15 cellular contexts compared by ENCODE assay signal in genomic region chr9:76161546-76161945, GRCh38.
A peak's percentile ranks its signal among the peaks of the same experiment; 100 is the strongest.
DNase-seq lines count a peak whose midpoint lies in the region; ATAC-seq and TF ChIP-seq lines count a peak whose summit lies in the region.
"Had no signal": no experiment of that assay in that cellular context is flagged by ENCODE, and none has a peak within 500 bp of the region (broad histone marks: within the 10 kb centered on the region; RNA-seq: fewer than 3 reads in every experiment).

No MANE protein-coding gene starts in this region.

- no peaks in the 10 kb centered on the region for H3K4me1 ChIP-seq in SK-N-SH (ENCODE audit: control insufficient read depth in 1 of 2, insufficient read depth in 2 of 2, low read depth in 1 of 2, low read length in 1 of 2)
- H3K4me1 ChIP-seq in neuronal stem cell (ENCODE audit: control insufficient read depth in 2 of 2, insufficient read depth in 1 of 2, low read depth in 1 of 2, low read length in 2 of 2): peaks cover 5 to 10% of the 10 kb centered on the region in 2 donors
- no peaks in the 10 kb centered on the region for H3K4me1 ChIP-seq in breast epithelium

- no peaks in the 10 kb centered on the region for H4K20me1 ChIP-seq in SK-N-SH (ENCODE audit: insufficient read depth)

- H3K9me3 ChIP-seq in SK-N-SH (no peaks in the 10 kb centered on the region), neuronal stem cell (replicated peaks in 1 of 2; ENCODE audit: control insufficient read depth in 2 of 2, insufficient read depth in 1 of 2, low read depth in 1 of 2, low read length in 2 of 2) (no peaks in the 10 kb centered on the region), breast epithelium (no peaks in the 10 kb centered on the region)

- no peak overlapping the region for H2BK15ac ChIP-seq in neuronal stem cell (ENCODE audit: low read length)

- no peak overlapping the region for H4K91ac ChIP-seq in neuronal stem cell (ENCODE audit: low read depth, low read length, poor library complexity)

- H3K27ac ChIP-seq in SK-N-SH (ENCODE audit: low read depth in 2 of 2, low read length in 1 of 2) (no peak overlapping the region), neuronal stem cell (replicated peaks; ENCODE audit: low read length) (no peak overlapping the region), breast epithelium (no peak overlapping the region)
- H3K27ac ChIP-seq: SK-N-MC had no signal

- no peak overlapping the region for H4K8ac ChIP-seq in neuronal stem cell (ENCODE audit: low read depth, low read length)

- no peak for TF ChIP-seq RAD21 in SK-N-SH (IDR thresholded peaks at IDR 0.05; ENCODE audit: low read length)

- WGBS in SK-N-SH (ENCODE audit: low lambda C conversion rate): 31% methylated on average over 12 of the region's 12 CpGs
- WGBS in neuronal stem cell (ENCODE audit: extremely low coverage in 2 of 2, insufficient read length in 2 of 2, insufficient replicate concordance in 1 of 2), 2 donors: no CpG with 5 or more reads among the region's 12 CpGs

- no peak overlapping the region for H3K23ac ChIP-seq in neuronal stem cell (ENCODE audit: low read depth, low read length, poor library complexity)

- H3K79me2 ChIP-seq in SK-N-SH (ENCODE audit: insufficient read depth): no peaks in the 10 kb centered on the region

- no peaks in the 10 kb centered on the region for H3F3A ChIP-seq in SK-N-SH (replicated peaks; ENCODE audit: insufficient read depth)

- H2AFZ ChIP-seq in SK-N-SH (ENCODE audit: low read depth) (no peak overlapping the region), neuronal stem cell (ENCODE audit: low read length) (peak overlapping the region; percentile 2)

- H3K4me2 ChIP-seq in SK-N-SH (peak overlapping the region; percentile 7; the same call in 1 of the 2 replicates), neuronal stem cell (ENCODE audit: insufficient read depth, low read length, poor library complexity, severe bottlenecking) (no peak overlapping the region)

- peak overlapping the region; percentile 22 for H3K18ac ChIP-seq in neuronal stem cell (ENCODE audit: low read length)

- H2BK5ac ChIP-seq in neuronal stem cell (ENCODE audit: low read length): no peak overlapping the region

- no peaks in the 10 kb centered on the region for H3K79me1 ChIP-seq in neuronal stem cell (ENCODE audit: low read depth, low read length)

- H3K27me3 ChIP-seq in SK-N-SH (ENCODE audit: insufficient read depth) (peaks cover 18% of the 10 kb centered on the region; the same call in 1 of the 2 replicates), neuronal stem cell (ENCODE audit: control insufficient read depth in 3 of 3, insufficient read depth in 3 of 3, low read depth in 1 of 3, low read length in 3 of 3) (no peaks in the 10 kb centered on the region), breast epithelium (no peaks in the 10 kb centered on the region)

- DNase-seq in AG04449 (ENCODE audit: low read depth, low spot score): peak; percentile 52
- no peak for DNase-seq in SK-N-SH
- peak; percentile 84 for DNase-seq in fibroblast of villous mesenchyme (ENCODE audit: low read depth)
- no peak for DNase-seq in neuronal stem cell (ENCODE audit: low spot score)
- DNase-seq in SW480 (ENCODE audit: low spot score): no peak
- no peak for DNase-seq in breast epithelium (ENCODE audit: low spot score in 2 of 2)
- DNase-seq: activated CD4-positive, alpha-beta T cell treated with anti-CD3 and anti-CD28 coated beads, Interleukin-2, amount 10 ng/mL, durations not matched to agents 24 days and 14 days; activated effector memory CD4-positive, alpha-beta T cell treated with anti-CD3 and anti-CD28 coated beads, Interleukin-2, amount 50 U/mL, for 16 hours; dermis blood vessel endothelial cell; hippocampal formation; NCI-H1417 treated with DMSO at 0.1 percent for 48 hours; NCI-H748 treated with DMSO at 0.1 percent for 48 hours had no signal

- TF ChIP-seq EP300 in SK-N-SH (IDR thresholded peaks at IDR 0.05; ENCODE audit: borderline replicate concordance in 1 of 2, low read depth in 1 of 2, low read length in 1 of 2): no peak

- H3K4ac ChIP-seq in neuronal stem cell (ENCODE audit: low read length): no peak overlapping the region

- TF ChIP-seq CTCF in AG04449 (IDR thresholded peaks at IDR 0.05; ENCODE audit: insufficient read depth, low read length, missing control alignments) (no peak), SK-N-SH (IDR thresholded peaks at IDR 0.05) (no peak), fibroblast of villous mesenchyme (IDR thresholded peaks at IDR 0.05; ENCODE audit: insufficient read depth, low read depth, low read length) (no peak), breast epithelium (IDR thresholded peaks at IDR 0.05) (no peak)

- no peak overlapping the region for H2AK5ac ChIP-seq in neuronal stem cell (ENCODE audit: low read depth, low read length)

- TF ChIP-seq POLR2A in breast epithelium (IDR thresholded peaks at IDR 0.05): no peak

- H3K9me2 ChIP-seq in SK-N-SH: no peaks in the 10 kb centered on the region

- H2BK12ac ChIP-seq in neuronal stem cell (ENCODE audit: low read length): no peak overlapping the region

- POLR2A ChIA-PET in AG04449 (lab: Yijun Ruan, JAX): no interaction called here
- POLR2A ChIA-PET in SK-N-SH (lab: Yijun Ruan, JAX): no interaction called here

- H3K36me3 ChIP-seq in SK-N-SH (replicated peaks in 1 of 2; ENCODE audit: control insufficient read depth in 1 of 2, insufficient read depth in 2 of 2, low read length in 1 of 2) (no peaks in the 10 kb centered on the region), neuronal stem cell (replicated peaks in 1 of 2; ENCODE audit: control insufficient read depth in 2 of 2, insufficient read depth in 2 of 2, low read length in 2 of 2) (peaks cover 0 to 29% of the 10 kb centered on the region in 2 donors), breast epithelium (no peaks in the 10 kb centered on the region)

- CTCF ChIA-PET in AG04449 (lab: Yijun Ruan, JAX): interaction anchor here (1.1 to 1.3 kb wide), 2 partner anchors 12 to 297 kb away, joined by 3 read pairs; no protein-coding TSS in a partner anchor
- CTCF ChIA-PET in SK-N-SH (lab: Yijun Ruan, JAX): no interaction called here

- H2BK120ac ChIP-seq in neuronal stem cell (ENCODE audit: low read depth, low read length): no peak overlapping the region

- no peak overlapping the region; the same call in 1 of the 2 replicates for H3K4me3 ChIP-seq in AG04449 (ENCODE audit: low read depth, low read length)
- no peak overlapping the region for H3K4me3 ChIP-seq in SK-N-SH (ENCODE audit: low read depth in 2 of 2, low read length in 1 of 2)
- no peak overlapping the region for H3K4me3 ChIP-seq in fibroblast of villous mesenchyme (ENCODE audit: low read depth, low read length)
- H3K4me3 ChIP-seq in neuronal stem cell (ENCODE audit: low read length in 2 of 2): no peak overlapping the region
- no peak overlapping the region for H3K4me3 ChIP-seq in breast epithelium
- H3K4me3 ChIP-seq: SK-N-MC had no signal

- no peak overlapping the region for H3K9ac ChIP-seq in SK-N-SH
- H3K9ac ChIP-seq in neuronal stem cell (ENCODE audit: low read depth, low read length, poor library complexity): no peak overlapping the region

- intact Hi-C loops in breast epithelium (cut with DNase I; ENCODE audit: low total_unique reads): no loop called here

- ATAC-seq in GM21360 (IDR thresholded peaks at IDR 0.05; ENCODE audit: unreplicated experiment): no peak
- no peak for ATAC-seq in HG03520 (IDR thresholded peaks at IDR 0.05; ENCODE audit: unreplicated experiment)

- no peak overlapping the region for H3K14ac ChIP-seq in neuronal stem cell (ENCODE audit: low read length)

TF ChIP-seq in SK-N-SH, 30 proteins besides CTCF, POLR2A, EP300 and RAD21 (continues in another document):
- TF ChIP-seq RXRA (IDR thresholded peaks at IDR 0.05; ENCODE audit: borderline replicate concordance, low read depth) (no peak), POLR2AphosphoS5 (IDR thresholded peaks at IDR 0.05; ENCODE audit: low read depth, low read length) (no peak), RFX5 (IDR thresholded peaks at IDR 0.05; ENCODE audit: low read length) (no peak), EZH2phosphoT487 (IDR thresholded peaks at IDR 0.05; ENCODE audit: borderline replicate concordance, low read depth) (no peak), REST (IDR thresholded peaks at IDR 0.05; ENCODE audit: low read depth, low read length) (no peak), FOSL2 (IDR thresholded peaks at IDR 0.05; ENCODE audit: borderline replicate concordance, low read depth) (no peak)
- TF ChIP-seq, protein P1, sequence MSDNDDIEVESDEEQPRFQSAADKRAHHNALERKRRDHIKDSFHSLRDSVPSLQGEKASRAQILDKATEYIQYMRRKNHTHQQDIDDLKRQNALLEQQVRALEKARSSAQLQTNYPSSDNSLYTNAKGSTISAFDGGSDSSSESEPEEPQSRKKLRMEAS (IDR thresholded peaks at IDR 0.05; ENCODE audit: low read depth): no peak
- TF ChIP-seq, protein P2, sequence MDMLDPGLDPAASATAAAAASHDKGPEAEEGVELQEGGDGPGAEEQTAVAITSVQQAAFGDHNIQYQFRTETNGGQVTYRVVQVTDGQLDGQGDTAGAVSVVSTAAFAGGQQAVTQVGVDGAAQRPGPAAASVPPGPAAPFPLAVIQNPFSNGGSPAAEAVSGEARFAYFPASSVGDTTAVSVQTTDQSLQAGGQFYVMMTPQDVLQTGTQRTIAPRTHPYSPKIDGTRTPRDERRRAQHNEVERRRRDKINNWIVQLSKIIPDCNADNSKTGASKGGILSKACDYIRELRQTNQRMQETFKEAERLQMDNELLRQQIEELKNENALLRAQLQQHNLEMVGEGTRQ (IDR thresholded peaks at IDR 0.05; ENCODE audit: borderline replicate concordance, low read depth, low read length): no peak

Comparison
In these comparisons a context has a peak if more than half of its experiments do, and no peak if none do; other contexts are left out.
1. DNase-seq: peak in AG04449 (single experiment) and fibroblast of villous mesenchyme (single experiment); none in SK-N-SH (single experiment), neuronal stem cell (single experiment), SW480 (single experiment) and breast epithelium (0 of 2).